Comparison of ENCODE assay signal across 15 cellular contexts in the genomic region with DNA sequence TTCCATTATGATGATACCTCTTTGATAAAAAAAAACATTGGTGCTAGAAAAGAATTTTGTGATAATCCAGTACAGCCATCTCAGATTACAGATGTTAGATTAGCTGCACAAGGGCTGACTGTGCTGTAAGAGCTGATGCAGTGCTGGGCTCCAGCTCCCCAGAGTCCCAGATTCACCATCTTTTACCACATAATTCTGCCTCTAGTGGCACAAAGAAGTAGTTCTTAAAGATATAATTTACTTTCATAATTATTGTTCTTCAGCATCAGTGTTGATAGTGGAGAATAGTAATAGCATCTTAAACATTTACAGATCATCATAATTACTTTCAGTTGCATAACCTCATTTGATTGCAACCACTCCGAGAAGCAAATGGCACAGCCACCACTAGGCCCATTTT.
A peak's percentile ranks its signal among the peaks of the same experiment; 100 is the strongest.
DNase-seq lines count a peak whose midpoint lies in the region; ATAC-seq and TF ChIP-seq lines count a peak whose summit lies in the region.
"Had no signal": no experiment of that assay in that cellular context is flagged by ENCODE, and none has a peak within 500 bp of the region (broad histone marks: within the 10 kb centered on the region; RNA-seq: fewer than 3 reads in every experiment).

No MANE protein-coding gene starts in this region.

- no peaks in the 10 kb centered on the region for H4K20me1 ChIP-seq in OCI-LY1 (ENCODE audit: insufficient read depth, low read length)

- peak; percentile 74 for ATAC-seq in GM18868 (IDR thresholded peaks at IDR 0.05; ENCODE audit: unreplicated experiment)
- ATAC-seq in left lobe of liver, result no peak
- ATAC-seq: CD8-positive, alpha-beta T cell; effector memory CD8-positive, alpha-beta T cell had no signal

- no peak overlapping the region for H3K9ac ChIP-seq in OCI-LY1 (ENCODE audit: low read length)

- DNase-seq in AG08396 (ENCODE audit: low spot score) (peak; percentile 7), fibroblast of pulmonary artery (ENCODE audit: low read depth) (peak; percentile 3), left lobe of liver (ENCODE audit: low spot score) (no peak), NCI-H2171 treated with DMSO at 0.1 percent for 48 hours (lab: John Stamatoyannopoulos, UW) (no peak), NCI-H1694 treated with DMSO at 0.1 percent for 48 hours (lab: John Stamatoyannopoulos, UW) (no peak), LoVo (ENCODE audit: low spot score) (no peak)
- DNase-seq: amniotic stem cell; CD8-positive, alpha-beta T cell; effector memory CD8-positive, alpha-beta T cell; midbrain; NCI-H1930; retina had no signal

- H3K79me2 ChIP-seq in OCI-LY1 (ENCODE audit: insufficient read depth, low read length), result no peaks in the 10 kb centered on the region

- H3K9me2 ChIP-seq in OCI-LY1 (ENCODE audit: low read depth, low read length), result no peaks in the 10 kb centered on the region

- no peaks in the 10 kb centered on the region for H3F3A ChIP-seq in OCI-LY1 (ENCODE audit: insufficient read depth, low read length)

- no peaks in the 10 kb centered on the region for H3K27me3 ChIP-seq in OCI-LY1 (ENCODE audit: insufficient read depth, low read length)
- H3K27me3 ChIP-seq: tibial nerve had no signal

- H3K4me1 ChIP-seq in OCI-LY1 (ENCODE audit: insufficient read depth, low read length, severe bottlenecking), result no peaks in the 10 kb centered on the region
- H3K4me1 ChIP-seq: tibial nerve had no signal

- no peaks in the 10 kb centered on the region for H3K9me3 ChIP-seq in OCI-LY1 (ENCODE audit: low read length)
- H3K9me3 ChIP-seq: tibial nerve had no signal

- H3K27ac ChIP-seq in OCI-LY1 (ENCODE audit: low read depth, low read length, poor library complexity, severe bottlenecking), result no peak overlapping the region
- H3K27ac ChIP-seq: tibial nerve had no signal

- H2AFZ ChIP-seq in OCI-LY1 (ENCODE audit: low read length), result no peak overlapping the region

- no peaks in the 10 kb centered on the region for H3K36me3 ChIP-seq in OCI-LY1 (ENCODE audit: insufficient read depth, low read length)
- H3K36me3 ChIP-seq: tibial nerve had no signal

- H3K4me3 ChIP-seq in OCI-LY1 (ENCODE audit: low read depth, low read length, poor library complexity, severe bottlenecking) (no peak overlapping the region), fibroblast of pulmonary artery (replicated peaks; ENCODE audit: low read depth, low read length) (no peak overlapping the region)
- H3K4me3 ChIP-seq: tibial nerve had no signal

- H3K4me2 ChIP-seq in OCI-LY1 (ENCODE audit: low read length), result no peak overlapping the region

- peak; percentile 28 for TF ChIP-seq CTCF in OCI-LY1 (IDR thresholded peaks at IDR 0.05; ENCODE audit: low read length)
- peak; percentile 23 for TF ChIP-seq CTCF in fibroblast of pulmonary artery (IDR thresholded peaks at IDR 0.05; ENCODE audit: low read length, missing control alignments)

Comparison
In these comparisons a context has a peak if more than half of its experiments do, and no peak if none do; other contexts are left out.
1. DNase-seq: peak in AG08396 (single experiment) and fibroblast of pulmonary artery (single experiment); none in left lobe of liver (single experiment), NCI-H2171 treated with DMSO at 0.1 percent for 48 hours (single experiment), NCI-H1694 treated with DMSO at 0.1 percent for 48 hours (single experiment) and LoVo (single experiment).